In genomic region chr2:176001903-176002683, GRCh38 we compare ENCODE assay signal across 1 cellular context.
A peak's percentile ranks its signal among the peaks of the same experiment; 100 is the strongest.
TF ChIP-seq lines count a peak whose summit lies in the region.

TSS of gene LNPK (minus strand) at chr2:176002267. CDS start at chr2:175995584, 6,683 bp downstream.

TF ChIP-seq in K562, 482 proteins besides CTCF, POLR2A, EP300 and RAD21 (continued from another document and continues in another):
- TF ChIP-seq NR0B1 (IDR thresholded peaks at IDR 0.05; ENCODE audit: partially characterized antibody) (no peak), ZNF197 (CRISPR knock-in tag; IDR thresholded peaks at IDR 0.05; ENCODE audit: low read depth) (0 out of 2 replicates have a peak, but pooled peaks have one; percentile 3), RNF2 (IDR thresholded peaks at IDR 0.05) (peak; percentile 55; the same call in 1 of the 2 replicates), RBM39 (optimal IDR thresholded peaks at IDR 0.05; ENCODE audit: low read depth, low read length) (no peak), JUN (IDR thresholded peaks at IDR 0.05; ENCODE audit: borderline replicate concordance, low read depth, low read length) (peak; percentile 72; the same call in 1 of the 2 replicates), JUN (CRISPR knock-in tag; IDR thresholded peaks at IDR 0.05; ENCODE audit: borderline replicate concordance) (no peak; the same call in 1 of the 2 replicates), ZNF764 (CRISPR knock-in tag; IDR thresholded peaks at IDR 0.05; ENCODE audit: low read depth) (no peak), ELF1 (tag; IDR thresholded peaks at IDR 0.05) (no peak), ZNF280A (IDR thresholded peaks at IDR 0.05; ENCODE audit: low read depth, partially characterized antibody) (no peak), HNRNPUL1 (IDR thresholded peaks at IDR 0.05; ENCODE audit: low read length) (no peak), CBX1 (IDR thresholded peaks at IDR 0.05; ENCODE audit: low read depth) (peak; percentile 56; the same call in 1 of the 2 replicates), ZNF395 (CRISPR knock-in tag; IDR thresholded peaks at IDR 0.05) (peak; percentile 53), ZNF644 (tag; IDR thresholded peaks at IDR 0.05; ENCODE audit: low read depth) (no peak), SAFB (IDR thresholded peaks at IDR 0.05; ENCODE audit: borderline replicate concordance, low read depth, low read length) (0 out of 2 replicates have a peak, but pooled peaks have one; percentile 31), ZNF408 (CRISPR knock-in tag; IDR thresholded peaks at IDR 0.05; ENCODE audit: low read depth) (no peak), CBX3 (IDR thresholded peaks at IDR 0.05; ENCODE audit: borderline replicate concordance in 1 of 2, low read length in 2 of 2) (peak in 1 of 2 experiments; percentile 79; a peak in 1 of 3 replicates), NFE2L1 (tag; IDR thresholded peaks at IDR 0.05; ENCODE audit: borderline replicate concordance, low read depth) (no peak), ZNF75A (CRISPR knock-in tag; IDR thresholded peaks at IDR 0.05) (peak; percentile 5; the same call in 1 of the 2 replicates), KDM5B (IDR thresholded peaks at IDR 0.05; ENCODE audit: insufficient replicate concordance, low read depth, low read length) (peak; percentile 94), ZNF696 (CRISPR knock-in tag; conservative IDR thresholded peaks at IDR 0.05) (no peak), POLR2H (tag; IDR thresholded peaks at IDR 0.05; ENCODE audit: low read depth) (peak; percentile 82), SMC3 (conservative IDR thresholded peaks at IDR 0.05; ENCODE audit: insufficient read depth, low read depth, low read length) (no peak), ATF6 (CRISPR knock-in tag; IDR thresholded peaks at IDR 0.05) (peak; percentile 66), NELFE (IDR thresholded peaks at IDR 0.05; ENCODE audit: insufficient read depth, insufficient read length) (no peak), ZNF232 (CRISPR knock-in tag; IDR thresholded peaks at IDR 0.05) (no peak), CHD7 (IDR thresholded peaks at IDR 0.05; ENCODE audit: low read depth, low read length) (no peak), JUND (IDR thresholded peaks at IDR 0.05; ENCODE audit: borderline replicate concordance, low read depth, low read length) (peak; percentile 51; the same call in 1 of the 2 replicates), JUND (tag; IDR thresholded peaks at IDR 0.05; ENCODE audit: borderline replicate concordance, low read depth, low read length) (peak; percentile 3; the same call in 1 of the 3 replicates), ZNF174 (CRISPR knock-in tag; IDR thresholded peaks at IDR 0.05) (no peak), GTF3C2 (IDR thresholded peaks at IDR 0.05; ENCODE audit: borderline replicate concordance, extremely low read depth, insufficient read length) (no peak), NRF1 (conservative IDR thresholded peaks at IDR 0.05 in 1 of 2, IDR thresholded peaks at IDR 0.05 in 1 of 2) (peak; percentile 84 to 87), RBM15 (IDR thresholded peaks at IDR 0.05; ENCODE audit: insufficient read depth, low read length) (no peak), ZNF740 (CRISPR knock-in tag; IDR thresholded peaks at IDR 0.05) (no peak), ZNF740 (tag; IDR thresholded peaks at IDR 0.05) (no peak), TBL1XR1 (IDR thresholded peaks at IDR 0.05; ENCODE audit: low read length in 2 of 2) (0 out of 4 replicates have a peak, but pooled peaks of 1 of the 2 experiments have one; percentile 37), PURB (CRISPR knock-in tag; IDR thresholded peaks at IDR 0.05; ENCODE audit: low read depth) (no peak), SP2 (IDR thresholded peaks at IDR 0.05; ENCODE audit: extremely low read depth, low read depth, low read length, poor library complexity, severe bottlenecking) (no peak), SRF (CRISPR knock-in tag; IDR thresholded peaks at IDR 0.05) (peak in 1 of 2 experiments; percentile 73; a peak in 1 of 4 replicates), KLF10 (CRISPR knock-in tag; IDR thresholded peaks at IDR 0.05) (no peak), RBM17 (IDR thresholded peaks at IDR 0.05; ENCODE audit: borderline replicate concordance, low read depth, low read length) (no peak), BRD9 (IDR thresholded peaks at IDR 0.05; ENCODE audit: low read depth, partially characterized antibody) (no peak)
